ENCODE assay signal across 32 cellular contexts in genomic region chr9:124654431-124654830, GRCh38.
DNase-seq lines count a peak whose midpoint lies in the region; FAIRE-seq and TF ChIP-seq lines count a peak whose summit lies in the region.
"Had no signal": no experiment of that assay in that cellular context is flagged by ENCODE, and none has a peak within 500 bp of the region (broad histone marks: within the 10 kb centered on the region; RNA-seq: fewer than 3 reads in every experiment).

No MANE protein-coding gene starts in this region.

- no peaks in the 10 kb centered on the region for H3K36me3 ChIP-seq in astrocyte (ENCODE audit: insufficient read depth, low read length)
- H3K36me3 ChIP-seq in osteoblast (ENCODE audit: insufficient read depth, low read length), result no peaks in the 10 kb centered on the region
- H3K36me3 ChIP-seq: pancreas, Peyer's patch, SJSA1, suprapubic skin, uterus had no signal

- no peak overlapping the region for H3K4me3 Mint-ChIP-seq in astrocyte (ENCODE audit: unreplicated experiment)
- H3K4me3 Mint-ChIP-seq: activated T-cell treated with anti-CD3 and anti-CD28 coated beads, Interleukin-2, amount 50 U/mL, for 4 hours; brain; CD8-positive, alpha-beta T cell; natural killer cell; stimulated activated effector memory CD8-positive, alpha-beta T cell treated with anti-CD3 and anti-CD28 coated beads, Interleukin-12 subunit alpha, Interleukin-12 subunit beta, amount 100 ng/mL, for 72 hours; T-helper 1 cell treated with Interleukin-12 subunit alpha and Interleukin-12 subunit beta and Interleukin-4 antibody, amounts not matched to agents 30 μg/mL and 1 μg/mL, for 36 hours had no signal

- H3K9me3 ChIP-seq in astrocyte (ENCODE audit: insufficient read depth, low read depth, low read length) (no peaks in the 10 kb centered on the region), osteoblast (ENCODE audit: low read depth, low read length) (no peaks in the 10 kb centered on the region)
- H3K9me3 ChIP-seq: pancreas, Peyer's patch, SJSA1, suprapubic skin, uterus had no signal

- H3K4me3 ChIP-seq in NB4 (ENCODE audit: low read depth, low read length) (no peak overlapping the region), astrocyte (ENCODE audit: insufficient read depth, low read depth, low read length) (no peak overlapping the region), osteoblast (ENCODE audit: insufficient read depth, low read length) (no peak overlapping the region)
- H3K4me3 ChIP-seq: pancreas, Peyer's patch, SJSA1, suprapubic skin, uterus had no signal

- peaks cover 25% of the 10 kb centered on the region for H3K4me1 Mint-ChIP-seq in astrocyte (ENCODE audit: low read depth, unreplicated experiment)

- H3K27me3 ChIP-seq in astrocyte (ENCODE audit: insufficient read depth, low read length) (no peaks in the 10 kb centered on the region), osteoblast (ENCODE audit: insufficient read depth, low read length) (no peaks in the 10 kb centered on the region)
- H3K27me3 ChIP-seq: foreskin keratinocyte, pancreas, Peyer's patch, SJSA1, suprapubic skin, uterus had no signal

- peaks cover 24% of the 10 kb centered on the region for H3K4me1 ChIP-seq in astrocyte (ENCODE audit: insufficient read depth, low read length)
- peaks cover 18% of the 10 kb centered on the region for H3K4me1 ChIP-seq in osteoblast (ENCODE audit: insufficient read depth, low read length)
- H3K4me1 ChIP-seq: pancreas, uterus had no signal

- H3K9me3 Mint-ChIP-seq in astrocyte (ENCODE audit: unreplicated experiment), result no peaks in the 10 kb centered on the region
- H3K9me3 Mint-ChIP-seq: activated T-cell treated with anti-CD3 and anti-CD28 coated beads, Interleukin-2, amount 50 U/mL, for 4 hours; brain; CD8-positive, alpha-beta T cell; natural killer cell; stimulated activated effector memory CD8-positive, alpha-beta T cell treated with anti-CD3 and anti-CD28 coated beads, Interleukin-12 subunit alpha, Interleukin-12 subunit beta, amount 100 ng/mL, for 72 hours; T-helper 1 cell treated with Interleukin-12 subunit alpha and Interleukin-12 subunit beta and Interleukin-4 antibody, amounts not matched to agents 30 μg/mL and 1 μg/mL, for 36 hours had no signal

- DNase-seq in GM03348 (ENCODE audit: low spot score) (peak; percentile 16), NB4 (ENCODE audit: low read depth) (peak; percentile 54), astrocyte (ENCODE audit: low read depth) (peak; percentile 35), osteoblast (ENCODE audit: insufficient read length, low spot score, missing footprints) (no peak), NCI-H748 treated with DMSO at 0.1 percent for 48 hours (lab: John Stamatoyannopoulos, UW) (no peak), erythroblast (lab: John Stamatoyannopoulos, UW) (no peak), NCI-H2081 (lab: John Stamatoyannopoulos, UW) (no peak)
- DNase-seq: activated CD4-positive, alpha-beta T cell treated with anti-CD3 and anti-CD28 coated beads for 4 hours; activated CD8-positive, alpha-beta memory T cell treated with anti-CD3 and anti-CD28 coated beads for 24 hours; activated T-cell treated with anti-CD3 and anti-CD28 coated beads, Interleukin-2, amount 50 U/mL, for 4 hours; CD8-positive, alpha-beta T cell; DMS 273 treated with DMSO at 0.1 percent for 48 hours; hypothalamus; left ventricle myocardium superior; midbrain; natural killer cell; NCI-H1092; NCI-H187 treated with DMSO at 0.1 percent for 48 hours; NCI-H226; pancreas; Peyer's patch; stimulated activated CD4-positive, alpha-beta T cell treated with anti-CD3 and anti-CD28 coated beads, Interleukin-2, amount 100 ng/mL, for 48 hours; uterus had no signal

- H4K20me1 ChIP-seq in astrocyte (ENCODE audit: insufficient read depth, low read length), result no peaks in the 10 kb centered on the region
- no peaks in the 10 kb centered on the region for H4K20me1 ChIP-seq in osteoblast (ENCODE audit: insufficient read depth, low read length)

- no peak overlapping the region for H3K27ac ChIP-seq in astrocyte (ENCODE audit: low read depth, low read length)
- H3K27ac ChIP-seq in osteoblast (ENCODE audit: low read depth, low read length), result no peak overlapping the region
- H3K27ac ChIP-seq: epithelial cell of prostate, pancreas, Peyer's patch, SJSA1, suprapubic skin, uterus had no signal

- H3K9ac ChIP-seq in astrocyte (ENCODE audit: low read length), result no peak overlapping the region

- TF ChIP-seq POLR2A in NB4 (IDR thresholded peaks at IDR 0.05; ENCODE audit: extremely low read depth, insufficient read length) (no peak), erythroblast (IDR thresholded peaks at IDR 0.05; ENCODE audit: low read length) (no peak)

- H3K79me2 ChIP-seq in astrocyte (ENCODE audit: insufficient read depth, low read length) (peaks cover 11% of the 10 kb centered on the region), osteoblast (ENCODE audit: insufficient read depth, low read length) (no peaks in the 10 kb centered on the region)

- H3K4me2 ChIP-seq in astrocyte (ENCODE audit: low read length) (no peak overlapping the region), osteoblast (ENCODE audit: insufficient read depth, low read length) (no peak overlapping the region)

- FAIRE-seq in astrocyte (lab: Jason Lieb, UNC), result no peak
- FAIRE-seq: H54, HTR-8/SVneo, pancreas had no signal

- H2AFZ ChIP-seq in astrocyte (ENCODE audit: low read depth, low read length) (no peak overlapping the region), osteoblast (ENCODE audit: low read length) (peak overlapping the region; percentile 26)

- H3K27me3 Mint-ChIP-seq in astrocyte (ENCODE audit: low read depth, unreplicated experiment), result no peaks in the 10 kb centered on the region

- no peaks in the 10 kb centered on the region for H3K36me3 Mint-ChIP-seq in astrocyte (ENCODE audit: low read depth, unreplicated experiment)
- H3K36me3 Mint-ChIP-seq: brain; natural killer cell; stimulated activated effector memory CD8-positive, alpha-beta T cell treated with anti-CD3 and anti-CD28 coated beads, Interleukin-12 subunit alpha, Interleukin-12 subunit beta, amount 100 ng/mL, for 72 hours had no signal

- TF ChIP-seq CTCF in NB4 (IDR thresholded peaks at IDR 0.05; ENCODE audit: low read depth, low read length) (no peak), astrocyte (IDR thresholded peaks at IDR 0.05; ENCODE audit: insufficient read depth, low read depth, low read length) (no peak), osteoblast (IDR thresholded peaks at IDR 0.05; ENCODE audit: extremely low read depth, low read depth, low read length) (no peak)

- H3K27ac Mint-ChIP-seq in astrocyte (ENCODE audit: unreplicated experiment), result no peak overlapping the region
- H3K27ac Mint-ChIP-seq: CD8-positive, alpha-beta T cell; stimulated activated effector memory CD8-positive, alpha-beta T cell treated with anti-CD3 and anti-CD28 coated beads, Interleukin-12 subunit alpha, Interleukin-12 subunit beta, amount 100 ng/mL, for 72 hours; T-helper 1 cell treated with Interleukin-12 subunit alpha and Interleukin-12 subunit beta and Interleukin-4 antibody, amounts not matched to agents 30 μg/mL and 1 μg/mL, for 36 hours had no signal

Comparison
In these comparisons a context has a peak if more than half of its experiments do, and no peak if none do; other contexts are left out.
1. DNase-seq: peak in GM03348 (single experiment), NB4 (single experiment) and astrocyte (single experiment); none in osteoblast (single experiment), NCI-H748 treated with DMSO at 0.1 percent for 48 hours (single experiment), erythroblast (0 of 2) and NCI-H2081 (0 of 2).